ENCODE assay signal across 16 cellular contexts in genomic region chr9:131625848-131626670, GRCh38.
DNase-seq lines count a peak whose midpoint lies in the region; ATAC-seq, FAIRE-seq and TF ChIP-seq lines count a peak whose summit lies in the region.
"Had no signal": no experiment of that assay in that cellular context is flagged by ENCODE, and none has a peak within 500 bp of the region (broad histone marks: within the 10 kb centered on the region; RNA-seq: fewer than 3 reads in every experiment).

No MANE protein-coding gene starts in this region.

- no peak overlapping the region for H2AFZ ChIP-seq in astrocyte (ENCODE audit: low read depth, low read length)

- FAIRE-seq in astrocyte (lab: Jason Lieb, UNC), result no peak
- FAIRE-seq: H54 had no signal

- peak overlapping the region; percentile 13 for H3K4me3 Mint-ChIP-seq in CD4-positive, alpha-beta T cell
- peak overlapping the region in 1 of 4 donors; percentile 76 for H3K4me3 Mint-ChIP-seq in IgD-negative memory B cell
- no peak overlapping the region for H3K4me3 Mint-ChIP-seq in astrocyte (ENCODE audit: unreplicated experiment)
- no peak overlapping the region for H3K4me3 Mint-ChIP-seq in neural crest cell

- POLR2A ChIA-PET in CD4-positive, alpha-beta T cell (lab: Charles Lee), result no interaction called here

- no peak for TF ChIP-seq CTCF in CD4-positive, alpha-beta T cell (IDR thresholded peaks at IDR 0.05)
- TF ChIP-seq CTCF in astrocyte (IDR thresholded peaks at IDR 0.05; ENCODE audit: insufficient read depth, low read depth, low read length) (no peak), neural crest cell (conservative IDR thresholded peaks at IDR 0.05) (no peak)

- peaks cover 45% of the 10 kb centered on the region for H3K4me1 Mint-ChIP-seq in CD4-positive, alpha-beta T cell (ENCODE audit: low read depth)
- peaks cover 48 to 53% (median 52%) of the 10 kb centered on the region in 3 donors for H3K4me1 Mint-ChIP-seq in IgD-negative memory B cell
- H3K4me1 Mint-ChIP-seq in astrocyte (ENCODE audit: low read depth, unreplicated experiment), result peaks cover 22% of the 10 kb centered on the region
- H3K4me1 Mint-ChIP-seq in neural crest cell, result peaks cover 32% of the 10 kb centered on the region

- H3K27me3 ChIP-seq in CD4-positive, alpha-beta T cell (ENCODE audit: control insufficient read depth, insufficient read depth, low read length), result no peaks in the 10 kb centered on the region
- no peaks in the 10 kb centered on the region for H3K27me3 ChIP-seq in astrocyte (ENCODE audit: insufficient read depth, low read length)
- H3K27me3 ChIP-seq: adrenal gland, neutrophil had no signal

- peaks cover 91% of the 10 kb centered on the region for H3K36me3 Mint-ChIP-seq in CD4-positive, alpha-beta T cell (ENCODE audit: low read depth)
- peaks cover 20% of the 10 kb centered on the region for H3K36me3 Mint-ChIP-seq in IgD-negative memory B cell
- peaks cover 37% of the 10 kb centered on the region for H3K36me3 Mint-ChIP-seq in astrocyte (ENCODE audit: low read depth, unreplicated experiment)
- peaks cover 9% of the 10 kb centered on the region for H3K36me3 Mint-ChIP-seq in neural crest cell (ENCODE audit: low read depth)

- no peak overlapping the region for H3K9ac ChIP-seq in astrocyte (ENCODE audit: low read length)

- no peak overlapping the region for H3K4me3 ChIP-seq in astrocyte (ENCODE audit: insufficient read depth, low read depth, low read length)
- H3K4me3 ChIP-seq: adrenal gland had no signal

- peaks cover 5% of the 10 kb centered on the region for H3K36me3 ChIP-seq in astrocyte (ENCODE audit: insufficient read depth, low read length)

- no peaks in the 10 kb centered on the region for H3K9me3 ChIP-seq in CD4-positive, alpha-beta T cell (ENCODE audit: control insufficient read depth, low read length)
- no peaks in the 10 kb centered on the region for H3K9me3 ChIP-seq in astrocyte (ENCODE audit: insufficient read depth, low read depth, low read length)
- H3K9me3 ChIP-seq: adrenal gland, Caco-2, neutrophil had no signal

- no peak for ATAC-seq in CD4-positive, alpha-beta T cell (ENCODE audit: poor library complexity)
- ATAC-seq in HG03457 (IDR thresholded peaks at IDR 0.05; ENCODE audit: unreplicated experiment), result no peak
- ATAC-seq in HG02852 (IDR thresholded peaks at IDR 0.05; ENCODE audit: unreplicated experiment), result no peak

- no peaks in the 10 kb centered on the region for H3K9me3 Mint-ChIP-seq in CD4-positive, alpha-beta T cell
- H3K9me3 Mint-ChIP-seq in IgD-negative memory B cell, result no peaks in the 10 kb centered on the region
- H3K9me3 Mint-ChIP-seq in astrocyte (ENCODE audit: unreplicated experiment), result no peaks in the 10 kb centered on the region
- no peaks in the 10 kb centered on the region for H3K9me3 Mint-ChIP-seq in neural crest cell

- H4K20me1 ChIP-seq in astrocyte (ENCODE audit: insufficient read depth, low read length), result peaks cover 3% of the 10 kb centered on the region

- peak overlapping the region; percentile 8 for H3K4me2 ChIP-seq in astrocyte (ENCODE audit: low read length)

- H3K27me3 Mint-ChIP-seq in CD4-positive, alpha-beta T cell, result no peaks in the 10 kb centered on the region
- H3K27me3 Mint-ChIP-seq in IgD-negative memory B cell, result no peaks in the 10 kb centered on the region
- H3K27me3 Mint-ChIP-seq in astrocyte (ENCODE audit: low read depth, unreplicated experiment), result no peaks in the 10 kb centered on the region
- no peaks in the 10 kb centered on the region for H3K27me3 Mint-ChIP-seq in neural crest cell (ENCODE audit: low read depth)

- H3K4me1 ChIP-seq in astrocyte (ENCODE audit: insufficient read depth, low read length), result peaks cover 29% of the 10 kb centered on the region
- H3K4me1 ChIP-seq: Caco-2 had no signal

- DNase-seq in CD4-positive, alpha-beta T cell, result peak in 2 of 10 experiments; percentile 12 to 25
- no peak for DNase-seq in astrocyte (ENCODE audit: low read depth)
- no peak for DNase-seq in neural crest cell (ENCODE audit: low read depth, low spot score)
- no peak for DNase-seq in effector CD4-positive, alpha-beta T cell
- no peak for DNase-seq in NCI-H510A (lab: John Stamatoyannopoulos, UW)
- DNase-seq: activated CD8-positive, alpha-beta memory T cell treated with anti-CD3 and anti-CD28 coated beads for 24 hours; Caco-2; NCI-H1417; NCI-H774; SW 1271 had no signal

- peak overlapping the region; percentile 81 for H3K27ac Mint-ChIP-seq in CD4-positive, alpha-beta T cell
- H3K27ac Mint-ChIP-seq in IgD-negative memory B cell (peak overlapping the region; percentile 41 to 100 (median 90)), astrocyte (ENCODE audit: unreplicated experiment) (no peak overlapping the region), neural crest cell (ENCODE audit: unreplicated experiment) (peak overlapping the region; percentile 52)

- CTCF ChIA-PET in CD4-positive, alpha-beta T cell (lab: Charles Lee), result no interaction called here

- H3K27ac ChIP-seq in CD4-positive, alpha-beta T cell (ENCODE audit: low read depth, low read length), result no peak overlapping the region
- no peak overlapping the region for H3K27ac ChIP-seq in astrocyte (ENCODE audit: low read depth, low read length)
- H3K27ac ChIP-seq: neutrophil had no signal

- intact Hi-C loops in CD4-positive, alpha-beta T cell (cut with DNase I, micrococcal nuclease), result no loop called here

- no peaks in the 10 kb centered on the region for H3K79me2 ChIP-seq in astrocyte (ENCODE audit: insufficient read depth, low read length)
